8 cellular contexts compared by ENCODE assay signal in genomic region chr7:50068850-50069551, GRCh38. TPM values are rescaled to one million over a fixed set of nuclear protein-coding genes. Genes with fewer than 3 reads are reported as not detected.
A peak's percentile ranks its signal among the peaks of the same experiment; 100 is the strongest.
DNase-seq lines count a peak whose midpoint lies in the region; ATAC-seq and TF ChIP-seq lines count a peak whose summit lies in the region.

No MANE protein-coding gene starts in this region.

- peaks cover 23% of the 10 kb centered on the region for H3K4me1 Mint-ChIP-seq in CD8-positive, alpha-beta T cell (ENCODE audit: low read depth)

- H3K27me3 Mint-ChIP-seq in CD8-positive, alpha-beta T cell (ENCODE audit: low read depth): peaks cover 5% of the 10 kb centered on the region

- peaks cover 15% of the 10 kb centered on the region for H3K36me3 Mint-ChIP-seq in CD8-positive, alpha-beta T cell

- no peak for TF ChIP-seq CTCF in CD8-positive, alpha-beta T cell (IDR thresholded peaks at IDR 0.05)

- H3K36me3 ChIP-seq in CD8-positive, alpha-beta T cell (ENCODE audit: insufficient read depth, low read length): no peaks in the 10 kb centered on the region
- no peaks in the 10 kb centered on the region for H3K36me3 ChIP-seq in muscle layer of colon (ENCODE audit: insufficient read depth, low read length)

- intact Hi-C loops in CD8-positive, alpha-beta T cell (cut with DNase I, micrococcal nuclease): no loop called here

- H3K27ac Mint-ChIP-seq in CD8-positive, alpha-beta T cell: peak overlapping the region; percentile 95

- peak overlapping the region; percentile 31 for H3K9ac ChIP-seq in muscle layer of colon (ENCODE audit: low read length)

- H3K4me3 ChIP-seq in CD8-positive, alpha-beta T cell (ENCODE audit: low read depth, low read length): peak overlapping the region; percentile 41
- peak overlapping the region; percentile 40 to 69 for H3K4me3 ChIP-seq in muscle layer of colon (ENCODE audit: low read depth in 1 of 2, low read length in 2 of 2)

- peak overlapping the region; percentile 94 for H3K4me3 Mint-ChIP-seq in CD8-positive, alpha-beta T cell

- POLR2A ChIA-PET in CD8-positive, alpha-beta T cell (lab: Charles Lee): interaction anchor here (0.7 to 2.1 kb wide), 4 partner anchors 24 to 594 kb away, joined by 3 to 7 read pairs (median 4); partner anchors contain the start of genes FIGNL1 and ZPBP

- peak in 2 of 7 experiments; percentile 29 to 58 for DNase-seq in CD8-positive, alpha-beta T cell
- peak; percentile 70 for DNase-seq in epithelial cell of prostate (ENCODE audit: low read depth, low spot score)
- no peak for DNase-seq in SKM-1 (lab: John Stamatoyannopoulos, UW; ENCODE audit: unreplicated experiment)
- DNase-seq in NCI-H2081 treated with DMSO at 0.1 percent for 48 hours (lab: John Stamatoyannopoulos, UW): no peak

- H3K27me3 ChIP-seq in CD8-positive, alpha-beta T cell (ENCODE audit: insufficient read depth, low read length): no peaks in the 10 kb centered on the region
- H3K27me3 ChIP-seq in muscle layer of colon (ENCODE audit: control insufficient read depth in 1 of 2, insufficient read depth in 2 of 2, low read length in 2 of 2): no peaks in the 10 kb centered on the region

- H3K9me3 ChIP-seq in CD8-positive, alpha-beta T cell (ENCODE audit: low read length): no peaks in the 10 kb centered on the region
- H3K9me3 ChIP-seq in muscle layer of colon (ENCODE audit: low read length): no peaks in the 10 kb centered on the region

- CTCF ChIA-PET in CD8-positive, alpha-beta T cell (lab: Charles Lee): interaction anchor here (1.5 to 2.4 kb wide), 2 partner anchors 23 to 349 kb away, joined by 5 to 11 read pairs; partner anchors contain the start of gene ZPBP

- ATAC-seq in CD8-positive, alpha-beta T cell: peak; percentile 70
- peak; percentile 77 for ATAC-seq in GM19395 (IDR thresholded peaks at IDR 0.05; ENCODE audit: unreplicated experiment)
- peak; percentile 55 for ATAC-seq in HG03460 (IDR thresholded peaks at IDR 0.05; ENCODE audit: unreplicated experiment)
- ATAC-seq in SK-N-SH treated with all-trans-retinoic acid at 6 μM for 48 hours: peak; percentile 73

- H3K27ac ChIP-seq in CD8-positive, alpha-beta T cell (ENCODE audit: low read depth, low read length): peak overlapping the region; percentile 43
- H3K27ac ChIP-seq in epithelial cell of prostate (no peak overlapping the region), muscle layer of colon (ENCODE audit: low read depth, low read length) (peak overlapping the region; percentile 45)

- H3K9me3 Mint-ChIP-seq in CD8-positive, alpha-beta T cell: peaks cover 14% of the 10 kb centered on the region

- H3K4me1 ChIP-seq in CD8-positive, alpha-beta T cell (ENCODE audit: insufficient read depth, low read length): peaks cover 21% of the 10 kb centered on the region
- peaks cover 10% of the 10 kb centered on the region for H3K4me1 ChIP-seq in muscle layer of colon (ENCODE audit: insufficient read depth, low read length)

TF ChIP-seq in SK-N-SH treated with all-trans-retinoic acid at 6 μM for 48 hours, 23 proteins besides CTCF, POLR2A, EP300 and RAD21:
- no peak for TF ChIP-seq TOX (CRISPR knock-in tag; IDR thresholded peaks at IDR 0.05; ENCODE audit: borderline replicate concordance)
- TF ChIP-seq TSHZ2 (CRISPR knock-in tag; IDR thresholded peaks at IDR 0.05): no peak
- no peak for TF ChIP-seq ARNTL (CRISPR knock-in tag; IDR thresholded peaks at IDR 0.05; ENCODE audit: borderline replicate concordance, low read depth)
- no peak for TF ChIP-seq TCF4 (CRISPR knock-in tag; IDR thresholded peaks at IDR 0.05; ENCODE audit: borderline replicate concordance)
- TF ChIP-seq GLIS3 (CRISPR knock-in tag; IDR thresholded peaks at IDR 0.05): no peak
- no peak for TF ChIP-seq RARB (CRISPR knock-in tag; IDR thresholded peaks at IDR 0.05)
- TF ChIP-seq CSRNP3 (CRISPR knock-in tag; IDR thresholded peaks at IDR 0.05): no peak
- no peak for TF ChIP-seq ZNF70 (CRISPR knock-in tag; IDR thresholded peaks at IDR 0.05)
- no peak for TF ChIP-seq CREB5 (CRISPR knock-in tag; IDR thresholded peaks at IDR 0.05; ENCODE audit: low read depth)
- TF ChIP-seq PATZ1 (CRISPR knock-in tag; IDR thresholded peaks at IDR 0.05; ENCODE audit: borderline replicate concordance): no peak
- TF ChIP-seq ZNF565 (CRISPR knock-in tag; conservative IDR thresholded peaks at IDR 0.05; ENCODE audit: low read depth): no peak
TF ChIP-seq in SK-N-SH treated with all-trans-retinoic acid at 6 μM for 48 hours: peak in this region for 0.

RNA-seq across cellular contexts. Expression of gene ZPBP, which starts 24.0 kb away (rescaled TPM):
- not detected for total RNA-seq in CD8-positive, alpha-beta T cell
